In the genomic region with DNA sequence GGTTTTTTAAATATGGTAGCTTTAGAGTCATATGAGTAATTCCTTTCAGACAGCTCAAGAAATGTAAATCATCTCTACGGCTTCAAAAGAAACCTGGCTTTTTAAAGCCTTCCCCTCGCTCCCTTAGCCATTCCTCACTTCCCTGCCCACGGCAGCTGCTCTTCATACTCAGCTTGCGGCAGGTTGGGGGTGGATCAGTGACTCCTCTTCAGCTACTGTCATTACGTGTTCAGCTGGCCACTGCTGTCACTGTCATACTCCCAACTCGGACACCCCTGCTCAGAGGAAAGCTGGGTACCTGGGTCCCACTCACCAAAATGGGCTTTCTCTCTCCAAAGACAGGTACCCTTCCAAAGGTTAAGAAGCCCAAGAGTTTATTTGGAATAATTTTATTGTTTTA, we compare ENCODE assay signal across 14 cellular contexts. TPM values are rescaled to one million over a fixed set of nuclear protein-coding genes. Genes with fewer than 3 reads are reported as not detected.
DNase-seq lines count a peak whose midpoint lies in the region; ATAC-seq and TF ChIP-seq lines count a peak whose summit lies in the region.
"Had no signal": no experiment of that assay in that cellular context is flagged by ENCODE, and none has a peak within 500 bp of the region (broad histone marks: within the 10 kb centered on the region; RNA-seq: fewer than 3 reads in every experiment).

No MANE protein-coding gene starts in this region.

- ATAC-seq in activated naive CD4-positive, alpha-beta T cell treated with anti-CD3 and anti-CD28 coated beads, Interleukin-2, amount 50 U/mL, for 72 hours: peak; percentile 44 to 65

- no peaks in the 10 kb centered on the region for H3K9me3 ChIP-seq in thyroid gland
- H3K9me3 ChIP-seq: Caco-2, Peyer's patch, spleen had no signal

- TF ChIP-seq CTCF in thyroid gland (IDR thresholded peaks at IDR 0.05): no peak

- H3K4me3 ChIP-seq in thyroid gland (replicated peaks in 1 of 3): no peak overlapping the region
- H3K4me3 ChIP-seq: Peyer's patch, spleen had no signal

- TF ChIP-seq POLR2A in thyroid gland (IDR thresholded peaks at IDR 0.05): no peak

- H3K36me3 Mint-ChIP-seq in activated naive CD4-positive, alpha-beta T cell treated with anti-CD3 and anti-CD28 coated beads, Interleukin-2, amount 50 U/mL, for 72 hours: peaks cover 25 to 67% of the 10 kb centered on the region in 2 donors

- H3K27ac ChIP-seq in thyroid gland: no peak overlapping the region
- H3K27ac ChIP-seq: Peyer's patch had no signal

- H3K36me3 ChIP-seq in thyroid gland: peaks cover under 1 to 13% of the 10 kb centered on the region in 2 donors

- peak; percentile 17 for DNase-seq in stimulated activated CD4-positive, alpha-beta T cell treated with anti-CD3 and anti-CD28 coated beads, Interleukin-4, amount 100 ng/mL, for 24 hours
- no peak for DNase-seq in stimulated activated CD4-positive, alpha-beta T cell treated with anti-CD3 and anti-CD28 coated beads, Interleukin-12 subunit alpha, Interleukin-12 subunit beta, amount 100 ng/mL, for 4 hours
- no peak for DNase-seq in activated naive CD4-positive, alpha-beta T cell treated with anti-CD3 and anti-CD28 coated beads, Interleukin-2, amount 50 U/mL, for 72 hours (ENCODE audit: low spot score in 2 of 2)
- DNase-seq in iris pigment epithelial cell (ENCODE audit: low read depth): peak; percentile 29
- DNase-seq in NCI-H526 (lab: John Stamatoyannopoulos, UW): no peak
- no peak for DNase-seq in NCI-H345 treated with DMSO at 0.1 percent for 48 hours (lab: John Stamatoyannopoulos, UW; ENCODE audit: unreplicated experiment)
- DNase-seq in kidney tubule cell (ENCODE audit: low spot score): no peak
- DNase-seq in thyroid gland: no peak
- DNase-seq: activated T-cell treated with anti-CD3 and anti-CD28 coated beads, Interleukin-2, amount 50 U/mL, for 72 hours; Caco-2; Peyer's patch; spleen; stimulated activated CD8-positive, alpha-beta memory T cell treated with anti-CD3 and anti-CD28 coated beads, Interleukin-4, amount 100 ng/mL, for 48 hours; T-helper 9 cell had no signal

- H3K9me3 Mint-ChIP-seq in activated naive CD4-positive, alpha-beta T cell treated with anti-CD3 and anti-CD28 coated beads, Interleukin-2, amount 50 U/mL, for 72 hours: no peaks in the 10 kb centered on the region
- H3K9me3 Mint-ChIP-seq: activated T-cell treated with anti-CD3 and anti-CD28 coated beads, Interleukin-2, amount 50 U/mL, for 72 hours had no signal

- no peak overlapping the region for H3K27ac Mint-ChIP-seq in activated naive CD4-positive, alpha-beta T cell treated with anti-CD3 and anti-CD28 coated beads, Interleukin-2, amount 50 U/mL, for 72 hours

- H3K27me3 ChIP-seq in thyroid gland: no peaks in the 10 kb centered on the region
- H3K27me3 ChIP-seq: Peyer's patch, spleen had no signal

- H3K4me1 ChIP-seq in thyroid gland: peaks cover 14 to 28% of the 10 kb centered on the region in 2 donors

- intact Hi-C loops in thyroid gland (cut with DNase I): no loop called here

- WGBS in thyroid gland, 2 donors: 89 to 91% methylated on average over 6 of the region's 6 CpGs

RNA-seq across cellular contexts. Expression of a gene that starts 6.6 kb away (rescaled TPM):
- 100 to 1,000 TPM; 103 to 143 TPM for total RNA-seq in activated naive CD4-positive, alpha-beta T cell treated with anti-CD3 and anti-CD28 coated beads, Interleukin-2, amount 50 U/mL, for 72 hours
- total RNA-seq in thyroid gland: 10 to 100 TPM; 37.4 to 43.4 (median 41.4) TPM

RNA-seq across cellular contexts. Expression of a gene that starts 49.7 kb away (rescaled TPM):
- 10 to 100 TPM; 42.5 to 78.1 TPM for total RNA-seq in activated naive CD4-positive, alpha-beta T cell treated with anti-CD3 and anti-CD28 coated beads, Interleukin-2, amount 50 U/mL, for 72 hours
- 100 to 1,000 TPM; 388 to 879 (median 551) TPM for total RNA-seq in thyroid gland

RNA-seq across cellular contexts. Expression of a gene that starts 57.3 kb away (rescaled TPM):
- total RNA-seq in activated naive CD4-positive, alpha-beta T cell treated with anti-CD3 and anti-CD28 coated beads, Interleukin-2, amount 50 U/mL, for 72 hours: under 1 TPM; 0.61 to 0.62 TPM
- total RNA-seq in thyroid gland: 10 to 100 TPM in 3 of 4 donors, 1 to 10 TPM in 1; 3.6 to 14.0 (median 13.4) TPM

Comparison
In these comparisons a context has a peak if more than half of its experiments do, and no peak if none do; other contexts are left out.
1. DNase-seq: peak in stimulated activated CD4-positive, alpha-beta T cell treated with anti-CD3 and anti-CD28 coated beads, Interleukin-4, amount 100 ng/mL, for 24 hours (single experiment) and iris pigment epithelial cell (single experiment); none in stimulated activated CD4-positive, alpha-beta T cell treated with anti-CD3 and anti-CD28 coated beads, Interleukin-12 subunit alpha, Interleukin-12 subunit beta, amount 100 ng/mL, for 4 hours (single experiment), activated naive CD4-positive, alpha-beta T cell treated with anti-CD3 and anti-CD28 coated beads, Interleukin-2, amount 50 U/mL, for 72 hours (0 of 2), NCI-H526 (0 of 2), NCI-H345 treated with DMSO at 0.1 percent for 48 hours (single experiment), kidney tubule cell (single experiment) and thyroid gland (0 of 2).
2. RNA of a gene that starts 49.7 kb away (total RNA-seq): 388 to 879 TPM in thyroid gland; 42.5 to 78.1 TPM in activated naive CD4-positive, alpha-beta T cell treated with anti-CD3 and anti-CD28 coated beads, Interleukin-2, amount 50 U/mL, for 72 hours; every median in the first group is over 4 times any median in the second.